16 cellular contexts compared by ENCODE assay signal in genomic region chr21:34877485-34878128, GRCh38.
DNase-seq lines count a peak whose midpoint lies in the region; ATAC-seq and TF ChIP-seq lines count a peak whose summit lies in the region.
"Had no signal": no experiment of that assay in that cellular context is flagged by ENCODE, and none has a peak within 500 bp of the region (broad histone marks: within the 10 kb centered on the region; RNA-seq: fewer than 3 reads in every experiment).

No MANE protein-coding gene starts in this region.

- no peak overlapping the region for H2AFZ ChIP-seq in smooth muscle cell (ENCODE audit: low read depth)

- no peaks in the 10 kb centered on the region for H3K9me3 ChIP-seq in smooth muscle cell (replicated peaks; ENCODE audit: low read depth)
- H3K9me3 ChIP-seq: testis had no signal

- H3K4me2 ChIP-seq in smooth muscle cell = peak overlapping the region; percentile 3
- H3K4me2 ChIP-seq: KMS-11 had no signal

- H3K79me2 ChIP-seq in smooth muscle cell (ENCODE audit: low read depth) = peaks cover 100% of the 10 kb centered on the region

- H3K27me3 ChIP-seq in foreskin keratinocyte (no peaks in the 10 kb centered on the region), smooth muscle cell (ENCODE audit: low read depth) (no peaks in the 10 kb centered on the region)
- H3K27me3 ChIP-seq: testis had no signal

- no peak overlapping the region for H3K4me3 ChIP-seq in smooth muscle cell
- H3K4me3 ChIP-seq: testis had no signal

- no peak for ATAC-seq in foreskin keratinocyte
- ATAC-seq in HG02588 (IDR thresholded peaks at IDR 0.05; ENCODE audit: unreplicated experiment) = no peak
- ATAC-seq: activated CD8-positive, alpha-beta T cell treated with anti-CD3 and anti-CD28 coated beads, Interleukin-2, amount 10 ng/mL, durations not matched to agents 7 days and 5 days had no signal

- peaks cover 100% of the 10 kb centered on the region for H4K20me1 ChIP-seq in smooth muscle cell (ENCODE audit: low read depth)

- TF ChIP-seq CTCF in foreskin keratinocyte (conservative IDR thresholded peaks at IDR 0.05) = no peak
- TF ChIP-seq CTCF in smooth muscle cell (IDR thresholded peaks at IDR 0.05; ENCODE audit: borderline replicate concordance, insufficient read depth, poor library complexity, severe bottlenecking) = no peak

- H3F3A ChIP-seq in smooth muscle cell (ENCODE audit: low read depth) = peaks cover 53% of the 10 kb centered on the region

- DNase-seq in NCI-H1092 treated with DMSO at 0.1 percent for 48 hours (lab: John Stamatoyannopoulos, UW) (peak; percentile 48), NCI-H1092 (lab: John Stamatoyannopoulos, UW) (no peak), NCI-H345 treated with DMSO at 0.1 percent for 48 hours (lab: John Stamatoyannopoulos, UW; ENCODE audit: unreplicated experiment) (peak; percentile 13), foreskin keratinocyte (no peak), smooth muscle cell (lab: John Stamatoyannopoulos, UW; ENCODE audit: unreplicated experiment) (no peak), hypothalamus (lab: John Stamatoyannopoulos, UW) (no peak)
- no peak for DNase-seq in activated CD4-positive, CD25-positive, alpha-beta regulatory T cell treated with anti-CD3 and anti-CD28 coated beads, Interleukin-2, amount 50 U/mL, for 72 hours
- DNase-seq: activated CD8-positive, alpha-beta T cell treated with anti-CD3 and anti-CD28 coated beads, Interleukin-2, amount 10 ng/mL, durations not matched to agents 7 days and 5 days; aorta; GDM1; stimulated activated CD4-positive, alpha-beta T cell treated with anti-CD3 and anti-CD28 coated beads, Interleukin-4, amount 100 ng/mL, for 4 hours; SW 1271; testis had no signal

- WGBS in smooth muscle cell (ENCODE audit: low lambda C conversion rate) = 81% methylated on average over 10 of the region's 10 CpGs

- H3K9ac ChIP-seq in smooth muscle cell (ENCODE audit: low read depth) = no peak overlapping the region
- H3K9ac ChIP-seq: KMS-11 had no signal

- H3K4me1 ChIP-seq in foreskin keratinocyte (peaks cover 34% of the 10 kb centered on the region), smooth muscle cell (ENCODE audit: low read depth) (peaks cover 10% of the 10 kb centered on the region)
- H3K4me1 ChIP-seq: testis had no signal

- H3K27ac ChIP-seq in foreskin keratinocyte (peak overlapping the region; percentile 7), smooth muscle cell (ENCODE audit: low read depth) (peak overlapping the region; percentile 66)
- H3K27ac ChIP-seq: 22Rv1, KMS-11, testis had no signal

- peaks cover 35% of the 10 kb centered on the region for H3K36me3 ChIP-seq in smooth muscle cell (ENCODE audit: low read depth)

Comparison
In these comparisons a context has a peak if more than half of its experiments do, and no peak if none do; other contexts are left out.
1. DNase-seq: peak in NCI-H1092 treated with DMSO at 0.1 percent for 48 hours (single experiment) and NCI-H345 treated with DMSO at 0.1 percent for 48 hours (single experiment); none in NCI-H1092 (single experiment), foreskin keratinocyte (0 of 2), smooth muscle cell (single experiment), hypothalamus (0 of 51) and activated CD4-positive, CD25-positive, alpha-beta regulatory T cell treated with anti-CD3 and anti-CD28 coated beads, Interleukin-2, amount 50 U/mL, for 72 hours (single experiment).